ENCODE assay signal across 29 cellular contexts in the genomic region with DNA sequence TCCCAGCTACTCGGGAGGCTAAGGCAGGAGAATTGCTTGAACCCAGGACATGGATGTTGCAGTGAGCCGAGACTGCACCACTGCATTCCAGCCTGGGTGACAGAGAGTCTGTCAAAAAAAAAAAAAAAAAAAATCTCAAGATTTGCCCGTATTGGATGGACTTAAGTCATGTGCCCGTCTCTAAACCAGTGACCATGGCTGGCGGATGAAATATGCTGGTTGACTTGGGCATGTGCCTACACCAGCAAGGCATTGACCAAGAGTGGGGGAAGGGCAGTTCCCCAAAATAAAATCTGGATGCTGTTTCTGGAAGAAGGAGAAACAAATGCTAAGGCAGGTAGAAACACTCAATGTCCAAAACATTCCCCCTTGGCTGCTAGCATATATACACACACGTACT. TPM values are rescaled to one million over a fixed set of nuclear protein-coding genes. Genes with fewer than 3 reads are reported as not detected.
DNase-seq lines count a peak whose midpoint lies in the region; ATAC-seq, FAIRE-seq and TF ChIP-seq lines count a peak whose summit lies in the region.
"Had no signal": no experiment of that assay in that cellular context is flagged by ENCODE, and none has a peak within 500 bp of the region (broad histone marks: within the 10 kb centered on the region; RNA-seq: fewer than 3 reads in every experiment).

No MANE protein-coding gene starts in this region.

- no peak overlapping the region for H3K14ac ChIP-seq in mesenchymal stem cell (ENCODE audit: low read length in 2 of 2)

- peaks cover 19% of the 10 kb centered on the region for H3K9me3 Mint-ChIP-seq in astrocyte (ENCODE audit: unreplicated experiment)
- H3K9me3 Mint-ChIP-seq: activated naive CD4-positive, alpha-beta T cell treated with anti-CD3 and anti-CD28 coated beads, Interleukin-2, amount 50 U/mL, for 24 hours; natural killer cell had no signal

- no peaks in the 10 kb centered on the region for H3K27me3 ChIP-seq in astrocyte (ENCODE audit: insufficient read depth, low read length)
- no peaks in the 10 kb centered on the region for H3K27me3 ChIP-seq in mesenchymal stem cell (ENCODE audit: control insufficient read depth in 1 of 2, insufficient read depth in 1 of 2, low read length in 2 of 2)
- H3K27me3 ChIP-seq in suprapubic skin: no peaks in the 10 kb centered on the region
- H3K27me3 ChIP-seq: right lobe of liver had no signal

- peaks cover 42% of the 10 kb centered on the region for H3K4me1 ChIP-seq in astrocyte (ENCODE audit: insufficient read depth, low read length)
- H3K4me1 ChIP-seq in mesenchymal stem cell (ENCODE audit: control insufficient read depth, insufficient read depth, low read depth, low read length): peaks cover 21% of the 10 kb centered on the region
- H3K4me1 ChIP-seq in suprapubic skin: peaks cover 41% of the 10 kb centered on the region
- H3K4me1 ChIP-seq: parathyroid adenoma had no signal

- no peaks in the 10 kb centered on the region for H3K27me3 Mint-ChIP-seq in astrocyte (ENCODE audit: low read depth, unreplicated experiment)

- H3K9me3 ChIP-seq in astrocyte (ENCODE audit: insufficient read depth, low read depth, low read length) (peaks cover 8% of the 10 kb centered on the region), mesenchymal stem cell (ENCODE audit: control insufficient read depth, low read length) (no peaks in the 10 kb centered on the region), suprapubic skin (no peaks in the 10 kb centered on the region)
- H3K9me3 ChIP-seq: right lobe of liver had no signal

- 96% methylated on average over 5 of the region's 6 CpGs for WGBS in mesenchymal stem cell
- WGBS in suprapubic skin: 81% methylated on average over 6 of the region's 6 CpGs

- TF ChIP-seq CTCF in AG10803 (conservative IDR thresholded peaks at IDR 0.05; ENCODE audit: low read length): no peak
- no peak for TF ChIP-seq CTCF in astrocyte (IDR thresholded peaks at IDR 0.05; ENCODE audit: insufficient read depth, low read depth, low read length)
- TF ChIP-seq CTCF in suprapubic skin (IDR thresholded peaks at IDR 0.05): no peak

- H3K27ac ChIP-seq in astrocyte (ENCODE audit: low read depth, low read length): no peak overlapping the region
- no peak overlapping the region for H3K27ac ChIP-seq in mesenchymal stem cell (ENCODE audit: low read length, poor library complexity, severe bottlenecking)
- H3K27ac ChIP-seq in suprapubic skin: peak overlapping the region; percentile 70
- H3K27ac ChIP-seq: parathyroid adenoma, right lobe of liver had no signal

- H3K79me1 ChIP-seq in mesenchymal stem cell (replicated peaks; ENCODE audit: low read length, poor library complexity, severe bottlenecking): peaks cover 2% of the 10 kb centered on the region

- H3K4me3 ChIP-seq in AG10803 (ENCODE audit: low read length) (no peak overlapping the region), astrocyte (ENCODE audit: insufficient read depth, low read depth, low read length) (no peak overlapping the region), mesenchymal stem cell (ENCODE audit: insufficient read depth in 1 of 2, low read depth in 1 of 2, low read length in 2 of 2) (no peak overlapping the region), suprapubic skin (no peak overlapping the region)
- H3K4me3 ChIP-seq: right lobe of liver had no signal

- no peak for TF ChIP-seq EP300 in suprapubic skin (IDR thresholded peaks at IDR 0.05)

- H3K79me2 ChIP-seq in astrocyte (ENCODE audit: insufficient read depth, low read length): peaks cover 5% of the 10 kb centered on the region
- H3K79me2 ChIP-seq: parathyroid adenoma had no signal

- peaks cover 4% of the 10 kb centered on the region for H3K36me3 Mint-ChIP-seq in astrocyte (ENCODE audit: low read depth, unreplicated experiment)
- H3K36me3 Mint-ChIP-seq: natural killer cell had no signal

- H3K18ac ChIP-seq in mesenchymal stem cell (ENCODE audit: low read depth in 1 of 2, low read length in 2 of 2): no peak overlapping the region

- H2BK120ac ChIP-seq in mesenchymal stem cell (ENCODE audit: low read depth, low read length): no peak overlapping the region

- no peak overlapping the region for H3K23ac ChIP-seq in mesenchymal stem cell (ENCODE audit: low read length in 2 of 2)

- H3K9ac ChIP-seq in astrocyte (ENCODE audit: low read length) (no peak overlapping the region), mesenchymal stem cell (ENCODE audit: low read length) (peak overlapping the region; percentile 76)
- H3K9ac ChIP-seq: parathyroid adenoma had no signal

- peak; percentile 68 for DNase-seq in AG10803 (ENCODE audit: low read depth)
- no peak for DNase-seq in astrocyte (ENCODE audit: low read depth)
- no peak for DNase-seq in mesenchymal stem cell
- no peak for DNase-seq in suprapubic skin (ENCODE audit: low spot score in 2 of 2)
- DNase-seq in OCI-M2 (lab: John Stamatoyannopoulos, UW; ENCODE audit: unreplicated experiment): no peak
- no peak for DNase-seq in AG20443 (ENCODE audit: low spot score)
- DNase-seq: ACHN; activated CD4-positive, alpha-beta T cell treated with anti-CD3 and anti-CD28 coated beads for 48 hours; activated CD8-positive, alpha-beta memory T cell treated with anti-CD3 and anti-CD28 coated beads, Interleukin-2, amount 10 ng/mL, durations not matched to agents 7 days and 5 days; Calu3; effector CD4-positive, alpha-beta T cell; erythroblast; Kasumi-1; natural killer cell; NCI-H1092 treated with DMSO at 0.1 percent for 48 hours; NCI-H1930; NCI-H2227 treated with DMSO at 0.1 percent for 48 hours; NCI-H82; right lobe of liver; SIG-M5 had no signal

- no peak overlapping the region for H3K4ac ChIP-seq in mesenchymal stem cell (ENCODE audit: low read depth in 1 of 2, low read length in 2 of 2)

- H4K91ac ChIP-seq in mesenchymal stem cell (ENCODE audit: low read length): no peak overlapping the region

- H4K8ac ChIP-seq in mesenchymal stem cell (ENCODE audit: low read length): no peak overlapping the region

- H3K36me3 ChIP-seq in astrocyte (ENCODE audit: insufficient read depth, low read length) (no peaks in the 10 kb centered on the region), mesenchymal stem cell (ENCODE audit: control insufficient read depth in 1 of 2, insufficient read depth in 2 of 2, low read depth in 1 of 2, low read length in 2 of 2) (peaks cover 0 to 2% of the 10 kb centered on the region in 2 experiments), suprapubic skin (no peaks in the 10 kb centered on the region)
- H3K36me3 ChIP-seq: right lobe of liver had no signal

- no peak overlapping the region for H2BK5ac ChIP-seq in mesenchymal stem cell (ENCODE audit: low read depth, low read length, poor library complexity, severe bottlenecking)

- no peak overlapping the region for H2AFZ ChIP-seq in astrocyte (ENCODE audit: low read depth, low read length)
- H2AFZ ChIP-seq in mesenchymal stem cell (ENCODE audit: low read depth, low read length): no peak overlapping the region
- H2AFZ ChIP-seq: parathyroid adenoma had no signal

- no peak for FAIRE-seq in astrocyte (lab: Jason Lieb, UNC)

- no peak overlapping the region for H3K4me2 ChIP-seq in astrocyte (ENCODE audit: low read length)
- no peak overlapping the region for H3K4me2 ChIP-seq in mesenchymal stem cell (ENCODE audit: low read length, poor library complexity, severe bottlenecking)

- peaks cover 42% of the 10 kb centered on the region for H3K4me1 Mint-ChIP-seq in astrocyte (ENCODE audit: low read depth, unreplicated experiment)
- H3K4me1 Mint-ChIP-seq: natural killer cell; stimulated activated memory B cell treated with anti-CD40 and anti-IgM and Interleukin-4, amounts not matched to agents 10 μg/mL and 1 μg/mL and 100 μg/mL, for 72 hours had no signal

- H3K27ac Mint-ChIP-seq in astrocyte (ENCODE audit: unreplicated experiment): peak overlapping the region; percentile 26
- H3K27ac Mint-ChIP-seq: activated CD8-positive, alpha-beta memory T cell treated with anti-CD3 and anti-CD28 coated beads, Interleukin-2, amount 10 ng/mL, durations not matched to agents 7 days and 5 days; activated naive CD4-positive, alpha-beta T cell treated with anti-CD3 and anti-CD28 coated beads, Interleukin-2, amount 50 U/mL, for 24 hours; activated T-helper 1 cell treated with anti-CD3 and anti-CD28 coated beads, Interleukin-12 subunit alpha, Interleukin-12 subunit beta, Interleukin-2, Interleukin-4 antibody, amounts not matched to agents 30 ng/mL and 10 ng/mL and 1 ng/mL, durations not matched to agents 14 hours and 24 hours and 36 hours; natural killer cell; stimulated activated memory B cell treated with anti-CD40 and anti-IgM and Interleukin-4, amounts not matched to agents 10 μg/mL and 1 μg/mL and 100 μg/mL, for 72 hours had no signal

- no peak overlapping the region for H3K4me3 Mint-ChIP-seq in astrocyte (ENCODE audit: unreplicated experiment)
- H3K4me3 Mint-ChIP-seq: activated CD8-positive, alpha-beta memory T cell treated with anti-CD3 and anti-CD28 coated beads, Interleukin-2, amount 10 ng/mL, durations not matched to agents 7 days and 5 days; activated naive CD4-positive, alpha-beta T cell treated with anti-CD3 and anti-CD28 coated beads, Interleukin-2, amount 50 U/mL, for 24 hours; activated T-helper 1 cell treated with anti-CD3 and anti-CD28 coated beads, Interleukin-12 subunit alpha, Interleukin-12 subunit beta, Interleukin-2, Interleukin-4 antibody, amounts not matched to agents 30 ng/mL and 10 ng/mL and 1 ng/mL, durations not matched to agents 14 hours and 24 hours and 36 hours; natural killer cell; stimulated activated memory B cell treated with anti-CD40 and anti-IgM and Interleukin-4, amounts not matched to agents 10 μg/mL and 1 μg/mL and 100 μg/mL, for 72 hours had no signal

- ATAC-seq in GM21825 (IDR thresholded peaks at IDR 0.05; ENCODE audit: unreplicated experiment) (no peak), HG02588 (IDR thresholded peaks at IDR 0.05; ENCODE audit: unreplicated experiment) (no peak)
- ATAC-seq: activated CD8-positive, alpha-beta memory T cell treated with anti-CD3 and anti-CD28 coated beads, Interleukin-2, amount 10 ng/mL, durations not matched to agents 7 days and 5 days; natural killer cell; stimulated activated memory B cell treated with anti-CD40 and anti-IgM and Interleukin-4, amounts not matched to agents 10 μg/mL and 1 μg/mL and 100 μg/mL, for 72 hours had no signal

- no peaks in the 10 kb centered on the region for H4K20me1 ChIP-seq in astrocyte (ENCODE audit: insufficient read depth, low read length)

- no peak overlapping the region for H2AK5ac ChIP-seq in mesenchymal stem cell (ENCODE audit: low read length, severe bottlenecking)

- no peak overlapping the region for H2BK15ac ChIP-seq in mesenchymal stem cell (ENCODE audit: low read depth, poor library complexity, severe bottlenecking)

- no peak overlapping the region for H2BK12ac ChIP-seq in mesenchymal stem cell (ENCODE audit: low read length in 2 of 2)

- TF ChIP-seq POLR2A in suprapubic skin (IDR thresholded peaks at IDR 0.05): no peak

RNA-seq across cellular contexts. Expression of gene COL1A1, which starts 21.5 kb away (rescaled TPM):
- total RNA-seq in astrocyte (12,796 and 18,656 TPM in 2 replicates), suprapubic skin (10 to 100 TPM; 19.2 to 56.8 (median 33.1) TPM)
- polyA plus RNA-seq in mesenchymal stem cell (2013, experiment 1 of 2): 4,381 TPM
- 4,150 TPM for polyA plus RNA-seq in mesenchymal stem cell (2013, experiment 2 of 2)

RNA-seq across cellular contexts. Expression of gene TMEM92, which starts 51.3 kb away (rescaled TPM):
- total RNA-seq in astrocyte: 18.3 and 28.2 TPM in 2 replicates
- 0.86 TPM for polyA plus RNA-seq in mesenchymal stem cell (2013, experiment 1 of 2)
- polyA plus RNA-seq in mesenchymal stem cell (2013, experiment 2 of 2): 0.62 TPM
- total RNA-seq in suprapubic skin: 1 to 10 TPM in 1 of 4 donors, not detected in 3; 1.3 TPM
- total RNA-seq: cerebellum, natural killer cell had no signal

RNA-seq across cellular contexts. Expression of gene SGCA, which starts 57.1 kb away (rescaled TPM):
- total RNA-seq in astrocyte (0.32 TPM in 1 of 2 replicates, not detected in the other), suprapubic skin (1 to 10 TPM; 2.1 to 5.8 (median 4.0) TPM)
- 0.14 TPM for polyA plus RNA-seq in mesenchymal stem cell (2013, experiment 1 of 2)
- polyA plus RNA-seq in mesenchymal stem cell (2013, experiment 2 of 2): 0.08 TPM
- total RNA-seq: Calu3, cerebellum, kidney epithelial cell, natural killer cell, PC-3 had no signal

Comparison
In these comparisons a context has a peak if more than half of its experiments do, and no peak if none do; other contexts are left out.
1. RNA of gene COL1A1, which starts 21.5 kb away (total RNA-seq): 12,796 to 18,656 TPM in astrocyte; 19.2 to 56.8 TPM in suprapubic skin; every median in the first group is over 100 times any median in the second.